In the genomic region with DNA sequence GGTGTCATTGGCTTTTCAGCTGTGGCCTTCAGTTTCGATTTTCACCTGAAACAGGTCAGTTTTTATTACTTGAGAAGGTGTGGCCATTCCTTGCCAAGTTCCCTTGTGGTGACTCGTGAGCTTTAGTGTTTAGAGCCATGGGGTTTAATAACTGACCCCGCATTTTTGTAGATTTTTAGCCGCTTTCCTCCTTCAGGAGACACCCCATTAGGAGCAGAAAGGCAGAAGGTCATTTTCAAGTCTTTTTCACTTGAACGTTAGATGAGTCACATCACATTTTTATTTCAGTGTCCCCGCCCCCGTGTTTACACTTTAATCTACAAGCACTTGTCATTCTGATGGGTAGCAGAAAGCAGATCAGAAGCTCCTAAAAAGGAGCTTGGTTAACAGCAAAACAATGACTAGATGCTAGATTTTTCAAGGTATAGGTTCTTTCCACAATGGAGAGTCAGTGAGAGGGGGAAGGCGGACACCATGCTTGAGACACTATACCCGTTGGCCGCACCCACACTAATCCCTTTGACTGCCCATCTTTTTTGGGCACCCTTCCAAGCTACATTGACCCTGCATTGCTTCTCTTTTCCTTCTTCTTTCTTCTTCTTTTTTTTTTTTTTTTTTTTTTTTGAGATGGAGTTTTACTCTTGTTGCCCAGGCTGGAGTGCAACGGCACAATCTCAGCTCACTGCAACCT, we compare ENCODE assay signal across 1 cellular context.
TF ChIP-seq lines count a peak whose summit lies in the region.

No MANE protein-coding gene starts in this region.

TF ChIP-seq in K562, 482 proteins besides CTCF, POLR2A, EP300 and RAD21 (continued from another document):
- TF ChIP-seq JUND (IDR thresholded peaks at IDR 0.05; ENCODE audit: borderline replicate concordance, low read depth, low read length) (peak; percentile 51; the same call in 1 of the 2 replicates), JUND (tag; IDR thresholded peaks at IDR 0.05; ENCODE audit: borderline replicate concordance, low read depth, low read length) (peak; percentile 45; the same call in 1 of the 3 replicates), SMARCE1 (IDR thresholded peaks at IDR 0.05) (0 out of 2 replicates have a peak, but pooled peaks have one; percentile 35), ARID1B (IDR thresholded peaks at IDR 0.05) (0 out of 2 replicates have a peak, but pooled peaks have one; percentile 25), ZC3H8 (IDR thresholded peaks at IDR 0.05) (no peak), CHD1 (IDR thresholded peaks at IDR 0.05; ENCODE audit: low read length) (no peak), MEIS2 (IDR thresholded peaks at IDR 0.05; ENCODE audit: partially characterized antibody) (peak; percentile 75)
